In the genomic region with DNA sequence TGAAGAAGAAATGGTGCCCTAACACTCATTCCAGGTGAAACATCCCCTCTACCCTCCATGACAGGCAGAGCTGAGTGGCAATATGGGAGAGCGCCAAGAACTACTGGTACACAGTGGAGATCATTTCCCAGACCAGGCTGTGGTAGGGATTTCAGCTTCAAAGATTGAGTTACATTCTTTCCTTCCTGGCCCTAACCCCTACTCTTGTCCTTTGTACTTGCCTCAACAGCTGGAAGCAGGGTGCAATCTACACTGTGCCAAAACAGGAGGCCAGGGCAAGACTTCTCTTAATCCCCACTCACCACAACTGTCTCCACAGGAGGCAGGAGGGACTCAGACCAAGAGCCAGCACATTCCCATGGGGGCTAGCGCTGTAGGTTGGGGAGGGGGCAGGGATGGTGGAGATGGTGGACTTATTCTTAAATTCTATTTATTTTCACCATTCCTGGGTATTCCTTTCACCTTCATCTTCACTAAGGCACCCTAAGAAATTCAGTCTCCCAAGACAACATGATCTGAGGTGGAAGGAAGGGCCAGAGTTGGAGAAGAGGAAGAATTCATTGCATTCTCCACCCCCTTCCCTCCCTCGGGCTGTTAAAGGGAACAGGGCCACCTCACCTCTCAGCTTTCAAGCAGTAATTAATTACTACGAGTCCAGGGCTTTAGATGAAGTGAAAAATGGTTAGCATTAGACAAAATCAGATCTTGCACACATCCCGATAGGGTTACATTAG, we compare ENCODE assay signal across 15 cellular contexts.
DNase-seq lines count a peak whose midpoint lies in the region; TF ChIP-seq lines count a peak whose summit lies in the region.
"Had no signal": no experiment of that assay in that cellular context is flagged by ENCODE, and none has a peak within 500 bp of the region (broad histone marks: within the 10 kb centered on the region; RNA-seq: fewer than 3 reads in every experiment).

No MANE protein-coding gene starts in this region.

- peak overlapping the region; percentile 76 for H3K27ac Mint-ChIP-seq in activated naive CD4-positive, alpha-beta T cell treated with anti-CD3 and anti-CD28 coated beads, Interleukin-2, amount 50 U/mL, for 24 hours
- H3K27ac Mint-ChIP-seq in activated naive CD4-positive, alpha-beta T cell treated with anti-CD3 and anti-CD28 coated beads, Interleukin-2, amount 10 ng/mL, durations not matched to agents 7 days and 5 days = no peak overlapping the region
- H3K27ac Mint-ChIP-seq in activated naive CD8-positive, alpha-beta T cell treated with anti-CD3 and anti-CD28 coated beads for 36 hours = peak overlapping the region; percentile 32
- H3K27ac Mint-ChIP-seq: activated B cell treated with CpG ODN at 0.5 μM for 24 hours had no signal

- TF ChIP-seq POLR2A in thyroid gland (IDR thresholded peaks at IDR 0.05) = no peak

- peaks cover 5% of the 10 kb centered on the region for H3K36me3 Mint-ChIP-seq in activated naive CD4-positive, alpha-beta T cell treated with anti-CD3 and anti-CD28 coated beads, Interleukin-2, amount 50 U/mL, for 24 hours
- H3K36me3 Mint-ChIP-seq in activated naive CD4-positive, alpha-beta T cell treated with anti-CD3 and anti-CD28 coated beads, Interleukin-2, amount 10 ng/mL, durations not matched to agents 7 days and 5 days = peaks cover 18% of the 10 kb centered on the region
- H3K36me3 Mint-ChIP-seq in activated naive CD8-positive, alpha-beta T cell treated with anti-CD3 and anti-CD28 coated beads for 36 hours = peaks cover 19% of the 10 kb centered on the region

- H3K36me3 ChIP-seq in thyroid gland = no peaks in the 10 kb centered on the region
- H3K36me3 ChIP-seq: transverse colon had no signal

- no peaks in the 10 kb centered on the region for H3K27me3 ChIP-seq in thyroid gland
- H3K27me3 ChIP-seq: transverse colon had no signal

- peaks cover 88% of the 10 kb centered on the region for H3K4me1 Mint-ChIP-seq in activated naive CD4-positive, alpha-beta T cell treated with anti-CD3 and anti-CD28 coated beads, Interleukin-2, amount 50 U/mL, for 24 hours
- peaks cover 58% of the 10 kb centered on the region for H3K4me1 Mint-ChIP-seq in activated naive CD4-positive, alpha-beta T cell treated with anti-CD3 and anti-CD28 coated beads, Interleukin-2, amount 10 ng/mL, durations not matched to agents 7 days and 5 days
- peaks cover 67% of the 10 kb centered on the region for H3K4me1 Mint-ChIP-seq in activated naive CD8-positive, alpha-beta T cell treated with anti-CD3 and anti-CD28 coated beads for 36 hours

- H3K4me3 Mint-ChIP-seq in activated naive CD4-positive, alpha-beta T cell treated with anti-CD3 and anti-CD28 coated beads, Interleukin-2, amount 50 U/mL, for 24 hours = no peak overlapping the region
- no peak overlapping the region for H3K4me3 Mint-ChIP-seq in activated naive CD4-positive, alpha-beta T cell treated with anti-CD3 and anti-CD28 coated beads, Interleukin-2, amount 10 ng/mL, durations not matched to agents 7 days and 5 days
- no peak overlapping the region for H3K4me3 Mint-ChIP-seq in activated naive CD8-positive, alpha-beta T cell treated with anti-CD3 and anti-CD28 coated beads for 36 hours
- H3K4me3 Mint-ChIP-seq: activated B cell treated with CpG ODN at 0.5 μM for 24 hours had no signal

- CTCF ChIA-PET in activated naive CD4-positive, alpha-beta T cell treated with anti-CD3 and anti-CD28 coated beads, Interleukin-2, amount 10 ng/mL, durations not matched to agents 7 days and 5 days (lab: Charles Lee) = interaction anchor here (0.6 to 10.3 kb wide), 2 partner anchors 14 to 24 kb away, joined by 4 to 92 read pairs; no protein-coding TSS in a partner anchor

- WGBS in thyroid gland, 2 donors = 77 to 84% methylated on average over 5 of the region's 5 CpGs

- H3K9me3 Mint-ChIP-seq in activated naive CD4-positive, alpha-beta T cell treated with anti-CD3 and anti-CD28 coated beads, Interleukin-2, amount 50 U/mL, for 24 hours = no peaks in the 10 kb centered on the region
- H3K9me3 Mint-ChIP-seq in activated naive CD4-positive, alpha-beta T cell treated with anti-CD3 and anti-CD28 coated beads, Interleukin-2, amount 10 ng/mL, durations not matched to agents 7 days and 5 days = no peaks in the 10 kb centered on the region
- H3K9me3 Mint-ChIP-seq in activated naive CD8-positive, alpha-beta T cell treated with anti-CD3 and anti-CD28 coated beads for 36 hours = no peaks in the 10 kb centered on the region
- H3K9me3 Mint-ChIP-seq: activated B cell treated with CpG ODN at 0.5 μM for 24 hours had no signal

- peak overlapping the region; percentile 60 to 98 (median 68) for H3K27ac ChIP-seq in thyroid gland
- H3K27ac ChIP-seq: transverse colon had no signal

- no peak for DNase-seq in activated naive CD4-positive, alpha-beta T cell treated with anti-CD3 and anti-CD28 coated beads, Interleukin-2, amount 10 ng/mL, durations not matched to agents 7 days and 5 days
- DNase-seq in activated naive CD8-positive, alpha-beta T cell treated with anti-CD3 and anti-CD28 coated beads for 36 hours = no peak
- peak; percentile 38 for DNase-seq in islet precursor cell
- peak in 1 of 2 donors; percentile 41 for DNase-seq in thyroid gland
- DNase-seq in NCI-H2196 (lab: John Stamatoyannopoulos, UW; ENCODE audit: unreplicated experiment) = no peak
- DNase-seq in NCI-H526 (lab: John Stamatoyannopoulos, UW) = no peak
- no peak for DNase-seq in activated CD8-positive, alpha-beta memory T cell treated with anti-CD3 and anti-CD28 coated beads for 24 hours
- DNase-seq: activated B cell treated with CpG ODN at 0.5 μM for 24 hours; activated T-cell treated with anti-CD3 and anti-CD28 coated beads, Interleukin-2, amount 50 U/mL, for 48 hours; effector CD8-positive, alpha-beta T cell; MM.1S; OCI-M1; stimulated activated CD4-positive, alpha-beta T cell treated with anti-CD3 and anti-CD28 coated beads, Interleukin-12 subunit alpha, Interleukin-12 subunit beta, amount 100 ng/mL, for 4 hours; transverse colon had no signal

- no peaks in the 10 kb centered on the region for H3K27me3 Mint-ChIP-seq in activated naive CD4-positive, alpha-beta T cell treated with anti-CD3 and anti-CD28 coated beads, Interleukin-2, amount 50 U/mL, for 24 hours
- H3K27me3 Mint-ChIP-seq in activated naive CD4-positive, alpha-beta T cell treated with anti-CD3 and anti-CD28 coated beads, Interleukin-2, amount 10 ng/mL, durations not matched to agents 7 days and 5 days = no peaks in the 10 kb centered on the region
- H3K27me3 Mint-ChIP-seq in activated naive CD8-positive, alpha-beta T cell treated with anti-CD3 and anti-CD28 coated beads for 36 hours = no peaks in the 10 kb centered on the region

- no peak overlapping the region for H3K4me3 ChIP-seq in thyroid gland (replicated peaks in 1 of 3)
- H3K4me3 ChIP-seq: transverse colon had no signal

- no peaks in the 10 kb centered on the region for H3K9me3 ChIP-seq in thyroid gland
- H3K9me3 ChIP-seq: transverse colon had no signal

- H3K4me1 ChIP-seq in thyroid gland = peaks cover 60 to 61% of the 10 kb centered on the region in 2 donors

- intact Hi-C loops in thyroid gland (cut with DNase I) = no loop called here

- TF ChIP-seq CTCF in thyroid gland (IDR thresholded peaks at IDR 0.05) = no peak
